Comparison of ENCODE assay signal across 10 cellular contexts in the genomic region with DNA sequence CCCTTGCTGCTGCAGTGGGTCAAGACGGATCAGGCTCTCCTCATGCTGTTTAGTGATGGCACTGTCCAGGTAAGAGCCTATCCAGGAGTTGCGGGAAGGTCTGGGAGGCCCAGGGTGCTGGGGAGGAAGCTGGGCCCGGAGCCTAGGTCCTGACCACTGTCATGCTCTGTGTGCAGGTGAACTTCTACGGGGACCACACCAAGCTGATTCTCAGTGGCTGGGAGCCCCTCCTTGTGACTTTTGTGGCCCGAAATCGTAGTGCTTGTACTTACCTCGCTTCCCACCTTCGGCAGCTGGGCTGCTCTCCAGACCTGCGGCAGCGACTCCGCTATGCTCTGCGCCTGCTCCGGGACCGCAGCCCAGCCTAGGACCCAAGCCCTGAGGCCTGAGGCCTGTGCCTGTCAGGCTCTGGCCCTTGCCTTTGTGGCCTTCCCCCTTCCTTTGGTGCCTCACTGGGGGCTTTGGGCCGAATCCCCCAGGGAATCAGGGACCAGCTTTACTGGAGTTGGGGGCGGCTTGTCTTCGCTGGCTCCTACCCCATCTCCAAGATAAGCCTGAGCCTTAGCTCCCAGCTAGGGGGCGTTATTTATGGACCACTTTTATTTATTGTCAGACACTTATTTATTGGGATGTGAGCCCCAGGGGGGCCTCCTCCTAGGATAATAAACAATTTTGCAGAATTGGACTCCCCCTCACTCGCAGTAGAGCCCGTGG. TPM values are rescaled to one million over a fixed set of nuclear protein-coding genes. Genes with fewer than 3 reads are reported as not detected.
DNase-seq lines count a peak whose midpoint lies in the region; ATAC-seq, FAIRE-seq and TF ChIP-seq lines count a peak whose summit lies in the region.
"Had no signal": no experiment of that assay in that cellular context is flagged by ENCODE, and none has a peak within 500 bp of the region (broad histone marks: within the 10 kb centered on the region; RNA-seq: fewer than 3 reads in every experiment).

No MANE protein-coding gene starts in this region.

- no peaks in the 10 kb centered on the region for H3K27me3 ChIP-seq in kidney epithelial cell (ENCODE audit: control insufficient read depth, insufficient read depth, low read length)
- H3K27me3 ChIP-seq: SJCRH30 had no signal

- 88% methylated on average over 12 of the region's 20 CpGs for WGBS in A549 (ENCODE audit: missing lambda C conversion rate)

- ATAC-seq in A549 (no peak), HG03025 (IDR thresholded peaks at IDR 0.05; ENCODE audit: low FRiP score, unreplicated experiment) (no peak), HG02884 (IDR thresholded peaks at IDR 0.05; ENCODE audit: unreplicated experiment) (no peak)
- ATAC-seq in activated CD8-positive, alpha-beta T cell treated with anti-CD3 and anti-CD28 coated beads for 36 hours = no peak

- CTCF ChIA-PET in A549 (lab: Yijun Ruan, JAX) = interaction anchor here (0.5 to 3.9 kb wide), 4 partner anchors 9 to 77 kb away, joined by 3 to 9 read pairs (median 5); a partner anchor contains a TSS
- CTCF ChIA-PET in activated CD8-positive, alpha-beta T cell treated with anti-CD3 and anti-CD28 coated beads for 36 hours (lab: Charles Lee) = no interaction called here

- TF ChIP-seq EP300 in A549 (IDR thresholded peaks at IDR 0.05) = no peak

- POLR2A ChIA-PET in A549 (lab: Yijun Ruan, JAX) = interaction anchor here (1.0 kb wide), 1 partner anchor 14 kb away, joined by 3 read pairs; no protein-coding TSS in a partner anchor
- POLR2A ChIA-PET in activated CD8-positive, alpha-beta T cell treated with anti-CD3 and anti-CD28 coated beads for 36 hours (lab: Charles Lee) = interaction anchor here (1.8 to 12.0 kb wide), 4 partner anchors 15 to 83 kb away, joined by 13 to 214 read pairs (median 156); a partner anchor contains a TSS

- no peaks in the 10 kb centered on the region for H3K9me3 ChIP-seq in A549
- H3K9me3 ChIP-seq: SJCRH30 had no signal

- FAIRE-seq in A549 (lab: Jason Lieb, UNC) = no peak
- FAIRE-seq: bronchial epithelial cell had no signal

- H3K4me3 ChIP-seq in A549 = no peak overlapping the region
- H3K4me3 ChIP-seq in kidney epithelial cell (ENCODE audit: low read depth, low read length) = no peak overlapping the region
- H3K4me3 ChIP-seq: SJCRH30 had no signal

- no peak overlapping the region; the same call in 2 of the 3 replicates for H3K4me2 ChIP-seq in A549

- peaks cover 73% of the 10 kb centered on the region for H3K4me1 ChIP-seq in A549

- no peak for TF ChIP-seq RAD21 in A549 (conservative IDR thresholded peaks at IDR 0.05 in 1 of 2, IDR thresholded peaks at IDR 0.05 in 1 of 2)

- no peaks in the 10 kb centered on the region for H3K27me3 Mint-ChIP-seq in activated CD8-positive, alpha-beta T cell treated with anti-CD3 and anti-CD28 coated beads for 36 hours

- no peak for TF ChIP-seq POLR2A in A549 (IDR thresholded peaks at IDR 0.05; ENCODE audit: low read length)

- H3K36me3 Mint-ChIP-seq in activated CD8-positive, alpha-beta T cell treated with anti-CD3 and anti-CD28 coated beads for 36 hours (ENCODE audit: low read depth) = peaks cover 59% of the 10 kb centered on the region

- H3K27ac ChIP-seq in A549 = peak overlapping the region; percentile 98 to 99; a peak in 5 of 6 replicates
- H3K27ac ChIP-seq: SJCRH30 had no signal

- H3K4me3 Mint-ChIP-seq in activated CD8-positive, alpha-beta T cell treated with anti-CD3 and anti-CD28 coated beads for 36 hours = peak overlapping the region; percentile 13

- H3K27ac Mint-ChIP-seq in activated CD8-positive, alpha-beta T cell treated with anti-CD3 and anti-CD28 coated beads for 36 hours = peak overlapping the region; percentile 87

- DNase-seq in A549 (ENCODE audit: low read depth in 1 of 2, low spot score in 1 of 2) (no peak), kidney epithelial cell (ENCODE audit: low read depth) (no peak), glomerular visceral epithelial cell (ENCODE audit: extremely low spot score) (no peak)
- DNase-seq in activated CD8-positive, alpha-beta T cell treated with anti-CD3 and anti-CD28 coated beads for 36 hours = no peak
- DNase-seq: DMS 273 treated with DMSO at 0.1 percent for 48 hours, midbrain, SJCRH30 had no signal

- peaks cover 11% of the 10 kb centered on the region for H3K36me3 ChIP-seq in kidney epithelial cell (ENCODE audit: control insufficient read depth, insufficient read depth, low read length)

- intact Hi-C loops in activated CD8-positive, alpha-beta T cell treated with anti-CD3 and anti-CD28 coated beads for 36 hours (cut with micrococcal nuclease) = loop anchor here (10.0 kb wide), 1 partner anchor 499 kb away; no protein-coding TSS in a partner anchor

- peaks cover 77% of the 10 kb centered on the region for H3K4me1 Mint-ChIP-seq in activated CD8-positive, alpha-beta T cell treated with anti-CD3 and anti-CD28 coated beads for 36 hours (ENCODE audit: low read depth)

- TF ChIP-seq CTCF in A549 (IDR thresholded peaks at IDR 0.05) (no peak), kidney epithelial cell (IDR thresholded peaks at IDR 0.05; ENCODE audit: insufficient read depth, low read length, poor library complexity, severe bottlenecking) (peak; percentile 2)
- TF ChIP-seq CTCF in activated CD8-positive, alpha-beta T cell treated with anti-CD3 and anti-CD28 coated beads for 36 hours (IDR thresholded peaks at IDR 0.05) = no peak

- H3K9me3 Mint-ChIP-seq in activated CD8-positive, alpha-beta T cell treated with anti-CD3 and anti-CD28 coated beads for 36 hours = no peaks in the 10 kb centered on the region

TF ChIP-seq in A549, 52 proteins besides CTCF, POLR2A, EP300 and RAD21:
- no peak for TF ChIP-seq NFE2L2 (conservative IDR thresholded peaks at IDR 0.05; ENCODE audit: low read length)
- no peak for TF ChIP-seq HOXA7 (CRISPR knock-in tag; IDR thresholded peaks at IDR 0.05)
- TF ChIP-seq, protein P1, sequence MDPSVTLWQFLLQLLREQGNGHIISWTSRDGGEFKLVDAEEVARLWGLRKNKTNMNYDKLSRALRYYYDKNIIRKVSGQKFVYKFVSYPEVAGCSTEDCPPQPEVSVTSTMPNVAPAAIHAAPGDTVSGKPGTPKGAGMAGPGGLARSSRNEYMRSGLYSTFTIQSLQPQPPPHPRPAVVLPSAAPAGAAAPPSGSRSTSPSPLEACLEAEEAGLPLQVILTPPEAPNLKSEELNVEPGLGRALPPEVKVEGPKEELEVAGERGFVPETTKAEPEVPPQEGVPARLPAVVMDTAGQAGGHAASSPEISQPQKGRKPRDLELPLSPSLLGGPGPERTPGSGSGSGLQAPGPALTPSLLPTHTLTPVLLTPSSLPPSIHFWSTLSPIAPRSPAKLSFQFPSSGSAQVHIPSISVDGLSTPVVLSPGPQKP (IDR thresholded peaks at IDR 0.05; ENCODE audit: low read depth, low read length) = no peak

RNA-seq across cellular contexts. Expression of a gene that starts 1.7 kb away (rescaled TPM):
- polyA plus RNA-seq in A549 (2011; rRNA removed) = 0.21 TPM in 1 of 2 replicates, not detected in the other
- polyA plus RNA-seq in A549 (2012; cell fraction: cytosol; rRNA removed) = 0.48 and 0.92 TPM in 2 replicates
- polyA plus RNA-seq in A549 (2012; cell fraction: nucleus; rRNA removed) = 0.70 and 0.84 TPM in 2 replicates
- 0.12 to 0.18 TPM in 2 of 3 replicates, not detected in the other for polyA plus RNA-seq in A549 (2017; fragmentation: RNase III; extraction: RNeasy Plus Mini Kit Qiagen cat#74134 plus additional on column Dnase treatment)
- polyA minus RNA-seq in A549 (2011; rRNA and poly(A)+ RNA removed) = not detected in 2 replicates
- 1 to 10 TPM in 1 of 2 experiments, under 1 TPM in 1; 0.36 to 1.1 TPM for total RNA-seq in activated CD8-positive, alpha-beta T cell treated with anti-CD3 and anti-CD28 coated beads for 36 hours
- 0.25 and 0.41 TPM in 2 replicates for total RNA-seq in kidney epithelial cell
- total RNA-seq: bronchial epithelial cell, SJCRH30 had no signal

RNA-seq across cellular contexts. Expression of a gene that starts 2.9 kb away (rescaled TPM):
- polyA plus RNA-seq in A549 (2011; rRNA removed) = 4.2 and 4.7 TPM in 2 replicates
- polyA plus RNA-seq in A549 (2012; cell fraction: cytosol; rRNA removed) = 3.9 and 4.5 TPM in 2 replicates
- 28.1 and 33.9 TPM in 2 replicates for polyA plus RNA-seq in A549 (2012; cell fraction: nucleus; rRNA removed)
- 4.5 to 8.9 TPM (median 7.4 TPM) in 3 replicates for polyA plus RNA-seq in A549 (2017; fragmentation: RNase III; extraction: RNeasy Plus Mini Kit Qiagen cat#74134 plus additional on column Dnase treatment)
- 3.5 and 4.6 TPM in 2 replicates for polyA minus RNA-seq in A549 (2011; rRNA and poly(A)+ RNA removed)
- total RNA-seq in activated CD8-positive, alpha-beta T cell treated with anti-CD3 and anti-CD28 coated beads for 36 hours = 1 to 10 TPM; 4.8 to 5.6 TPM
- total RNA-seq in kidney epithelial cell = 3.8 and 4.4 TPM in 2 replicates

RNA-seq across cellular contexts. Expression of a gene that starts 5.3 kb away (rescaled TPM):
- 12.6 and 16.0 TPM in 2 replicates for polyA plus RNA-seq in A549 (2011; rRNA removed)
- polyA plus RNA-seq in A549 (2012; cell fraction: cytosol; rRNA removed) = 20.0 and 21.0 TPM in 2 replicates
- polyA plus RNA-seq in A549 (2012; cell fraction: nucleus; rRNA removed) = 109 and 111 TPM in 2 replicates
- 10.9 to 11.6 TPM (median 11.2 TPM) in 3 replicates for polyA plus RNA-seq in A549 (2017; fragmentation: RNase III; extraction: RNeasy Plus Mini Kit Qiagen cat#74134 plus additional on column Dnase treatment)
- 19.7 and 20.1 TPM in 2 replicates for polyA minus RNA-seq in A549 (2011; rRNA and poly(A)+ RNA removed)
- total RNA-seq in activated CD8-positive, alpha-beta T cell treated with anti-CD3 and anti-CD28 coated beads for 36 hours = 10 to 100 TPM; 36.4 to 36.6 TPM
- 53.7 and 85.0 TPM in 2 replicates for total RNA-seq in kidney epithelial cell

RNA-seq across cellular contexts. Expression of a gene that starts 17.5 kb away (rescaled TPM):
- polyA plus RNA-seq in A549 (2011; rRNA removed) (0.04 and 0.09 TPM in 2 replicates), A549 (2017; fragmentation: RNase III; extraction: RNeasy Plus Mini Kit Qiagen cat#74134 plus additional on column Dnase treatment) (0.07 to 0.08 TPM in 2 of 3 replicates, not detected in the other)
- 0.05 TPM in 2 replicates for polyA plus RNA-seq in A549 (2012; cell fraction: cytosol; rRNA removed)
- polyA plus RNA-seq in A549 (2012; cell fraction: nucleus; rRNA removed) = 0.27 and 0.30 TPM in 2 replicates
- polyA minus RNA-seq in A549 (2011; rRNA and poly(A)+ RNA removed) = 0.25 TPM in 1 of 2 replicates, not detected in the other
- total RNA-seq in activated CD8-positive, alpha-beta T cell treated with anti-CD3 and anti-CD28 coated beads for 36 hours = 1 to 10 TPM in 1 of 2 experiments, under 1 TPM in 1; 0.87 to 1.0 TPM
- total RNA-seq in kidney epithelial cell = 0.25 TPM in 1 of 2 replicates, not detected in the other
- total RNA-seq: bronchial epithelial cell, SJCRH30 had no signal

RNA-seq across cellular contexts. Expression of a gene that starts 30.1 kb away (rescaled TPM):
- polyA plus RNA-seq in A549 (2011; rRNA removed) (1,515 and 1,820 TPM in 2 replicates), A549 (2017; fragmentation: RNase III; extraction: RNeasy Plus Mini Kit Qiagen cat#74134 plus additional on column Dnase treatment) (1,575 to 1,608 TPM (median 1,577 TPM) in 3 replicates)
- polyA plus RNA-seq in A549 (2012; cell fraction: cytosol; rRNA removed) = 1,474 and 1,759 TPM in 2 replicates
- polyA plus RNA-seq in A549 (2012; cell fraction: nucleus; rRNA removed) = 676 and 747 TPM in 2 replicates
- 365 and 468 TPM in 2 replicates for polyA minus RNA-seq in A549 (2011; rRNA and poly(A)+ RNA removed)
- 1,000 to 10,000 TPM; 3,218 to 3,314 TPM for total RNA-seq in activated CD8-positive, alpha-beta T cell treated with anti-CD3 and anti-CD28 coated beads for 36 hours
- total RNA-seq in kidney epithelial cell = 3,692 and 4,100 TPM in 2 replicates
